In the genomic region with DNA sequence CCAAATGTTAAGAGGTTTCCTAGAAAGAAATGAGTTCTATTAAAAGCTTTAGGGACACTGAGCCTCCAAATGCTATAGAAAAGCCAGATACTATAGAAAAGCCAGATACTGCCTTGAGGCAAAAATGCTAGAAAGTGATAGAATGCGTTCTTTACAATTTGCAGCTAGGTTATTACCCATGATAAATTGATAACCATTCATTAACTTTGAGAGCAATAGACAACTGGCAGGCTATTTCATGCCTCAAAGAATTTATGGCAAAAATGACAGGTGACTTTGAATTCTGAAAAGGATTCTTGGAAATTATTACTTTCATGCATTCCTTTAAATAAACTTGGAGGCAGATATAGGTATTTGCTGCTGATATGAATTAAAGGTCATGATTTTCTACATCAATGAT, we compare ENCODE assay signal across 29 cellular contexts.
"Had no signal": no experiment of that assay in that cellular context is flagged by ENCODE, and none has a peak within 500 bp of the region (broad histone marks: within the 10 kb centered on the region; RNA-seq: fewer than 3 reads in every experiment).

No MANE protein-coding gene starts in this region.

- DNase-seq: activated B cell treated with CpG ODN at 0.5 μM for 24 hours; activated CD4-positive, alpha-beta memory T cell treated with anti-CD3 and anti-CD28 coated beads for 36 hours; activated CD4-positive, alpha-beta T cell treated with anti-CD3 and anti-CD28 coated beads for 4 hours; activated CD4-positive, alpha-beta T cell treated with anti-CD3 and anti-CD28 coated beads, Interleukin-2, amount 10 ng/mL, durations not matched to agents 24 days and 14 days; activated CD4-positive, alpha-beta T cell treated with anti-CD3 and anti-CD28 coated beads, Interleukin-2, amount 50 U/mL, for 1 hour; activated CD4-positive, alpha-beta T cell treated with anti-CD3 and anti-CD28 coated beads, Interleukin-2, amount 50 U/mL, for 4 hours; activated CD4-positive, CD25-positive, alpha-beta regulatory T cell treated with anti-CD3 and anti-CD28 coated beads, Interleukin-2, amount 50 U/mL, for 72 hours; activated CD8-positive, alpha-beta memory T cell treated with anti-CD3 and anti-CD28 coated beads, Interleukin-2, amount 50 U/mL, for 4 hours; activated CD8-positive, alpha-beta T cell treated with anti-CD3 and anti-CD28 coated beads for 36 hours; activated effector memory CD4-positive, alpha-beta T cell treated with anti-CD3 and anti-CD28 coated beads, Interleukin-2, amount 50 U/mL, for 16 hours; activated naive CD4-positive, alpha-beta T cell treated with anti-CD3 and anti-CD28 coated beads, Interleukin-2, amount 10 ng/mL, durations not matched to agents 7 days and 5 days; activated naive CD4-positive, alpha-beta T cell treated with Interleukin-2 at 50 U/mL for 16 hours; activated naive CD8-positive, alpha-beta T cell treated with anti-CD3 and anti-CD28 coated beads, Interleukin-2, amount 10 ng/mL, durations not matched to agents 7 days and 5 days; activated naive CD8-positive, alpha-beta T cell treated with anti-CD3 and anti-CD28 coated beads, Interleukin-2, amount 50 U/mL, for 24 hours; activated T-cell treated with anti-CD3 and anti-CD28 coated beads for 4 hours; activated T-cell treated with anti-CD3 and anti-CD28 coated beads, Interleukin-2, amount 50 U/mL, for 1 hour; activated T-cell treated with anti-CD3 and anti-CD28 coated beads, Interleukin-2, amount 50 U/mL, for 4 hours; activated T-cell treated with anti-CD3 and anti-CD28 coated beads, Interleukin-2, amount 50 U/mL, for 72 hours; amygdala; anterior cingulate cortex; caudate nucleus; cerebellar nuclear complex; T-helper 1 cell; T-helper 2 cell; T-helper 9 cell had no signal

- H3K36me3 ChIP-seq: ascending aorta, cardiac muscle cell had no signal

- H3K27me3 ChIP-seq: ascending aorta, cardiac muscle cell had no signal

- H3K4me1 ChIP-seq: ascending aorta had no signal

- H3K9me3 ChIP-seq: ascending aorta had no signal

- H3K27ac ChIP-seq: ascending aorta, cardiac muscle cell, VCaP had no signal

- H3K4me3 ChIP-seq: ascending aorta, cardiac muscle cell had no signal

- FAIRE-seq: bronchial epithelial cell had no signal
